In genomic region chr18:75926811-75927210, GRCh38 we compare ENCODE assay signal across 22 cellular contexts.
A peak's percentile ranks its signal among the peaks of the same experiment; 100 is the strongest.
DNase-seq lines count a peak whose midpoint lies in the region; FAIRE-seq and TF ChIP-seq lines count a peak whose summit lies in the region.
"Had no signal": no experiment of that assay in that cellular context is flagged by ENCODE, and none has a peak within 500 bp of the region (broad histone marks: within the 10 kb centered on the region; RNA-seq: fewer than 3 reads in every experiment).

No MANE protein-coding gene starts in this region.

- no peak overlapping the region for H3K27ac Mint-ChIP-seq in activated T-cell treated with anti-CD3 and anti-CD28 coated beads, Interleukin-2, amount 50 U/mL, for 24 hours
- H3K27ac Mint-ChIP-seq in activated naive CD4-positive, alpha-beta T cell treated with anti-CD3 and anti-CD28 coated beads, Interleukin-2, amount 10 ng/mL, durations not matched to agents 7 days and 5 days = no peak overlapping the region
- H3K27ac Mint-ChIP-seq: B cell; CD4-positive, CD25-positive, alpha-beta regulatory T cell had no signal

- H3K4me3 ChIP-seq in bronchial epithelial cell (ENCODE audit: low read depth, low read length) (no peak overlapping the region), skeletal muscle cell (ENCODE audit: low read depth, low read length) (no peak overlapping the region)

- DNase-seq in HT1080 (ENCODE audit: low read depth) = peak; percentile 65
- DNase-seq in RPMI7951 (ENCODE audit: low read depth) = peak; percentile 7
- peak; percentile 75 for DNase-seq in bronchial epithelial cell (ENCODE audit: low read depth)
- peak; percentile 5 for DNase-seq in skeletal muscle cell (ENCODE audit: low read depth)
- no peak for DNase-seq in activated T-cell treated with anti-CD3 and anti-CD28 coated beads, Interleukin-2, amount 50 U/mL, for 24 hours
- DNase-seq in ureter (ENCODE audit: low spot score) = no peak
- DNase-seq in activated CD4-positive, alpha-beta T cell treated with anti-CD3 and anti-CD28 coated beads, Interleukin-2, amount 50 U/mL, for 4 hours = no peak
- no peak for DNase-seq in activated naive CD4-positive, alpha-beta T cell treated with anti-CD3 and anti-CD28 coated beads, Interleukin-2, amount 10 ng/mL, durations not matched to agents 7 days and 5 days
- DNase-seq: Caco-2; CD4-positive, CD25-positive, alpha-beta regulatory T cell; GDM1; KBM-7; NCI-H1048; NCI-H1436 treated with DMSO at 0.1 percent for 48 hours; NCI-H2029 treated with DMSO at 0.1 percent for 48 hours; NCI-H2171; NCI-H526; SHP77 treated with DMSO at 0.1 percent for 48 hours; SK-N-SH had no signal

- H3K4me3 Mint-ChIP-seq in activated T-cell treated with anti-CD3 and anti-CD28 coated beads, Interleukin-2, amount 50 U/mL, for 24 hours = no peak overlapping the region
- H3K4me3 Mint-ChIP-seq in activated naive CD4-positive, alpha-beta T cell treated with anti-CD3 and anti-CD28 coated beads, Interleukin-2, amount 10 ng/mL, durations not matched to agents 7 days and 5 days = no peak overlapping the region
- H3K4me3 Mint-ChIP-seq: B cell; CD4-positive, CD25-positive, alpha-beta regulatory T cell had no signal

- TF ChIP-seq CTCF in bronchial epithelial cell (IDR thresholded peaks at IDR 0.05; ENCODE audit: insufficient read depth, low read length, severe bottlenecking) = no peak

- no peaks in the 10 kb centered on the region for H3K4me1 Mint-ChIP-seq in activated T-cell treated with anti-CD3 and anti-CD28 coated beads, Interleukin-2, amount 50 U/mL, for 24 hours (ENCODE audit: low read depth)
- no peaks in the 10 kb centered on the region for H3K4me1 Mint-ChIP-seq in activated naive CD4-positive, alpha-beta T cell treated with anti-CD3 and anti-CD28 coated beads, Interleukin-2, amount 10 ng/mL, durations not matched to agents 7 days and 5 days
- H3K4me1 Mint-ChIP-seq: B cell; CD4-positive, CD25-positive, alpha-beta regulatory T cell had no signal

- no peak for FAIRE-seq in bronchial epithelial cell (lab: Jason Lieb, UNC)
- FAIRE-seq: H54, HepG2 had no signal

- CTCF ChIA-PET in activated naive CD4-positive, alpha-beta T cell treated with anti-CD3 and anti-CD28 coated beads, Interleukin-2, amount 10 ng/mL, durations not matched to agents 7 days and 5 days (lab: Charles Lee) = no interaction called here

- H3K27me3 ChIP-seq in bronchial epithelial cell (ENCODE audit: control insufficient read depth, insufficient read depth, low read length) = no peaks in the 10 kb centered on the region

- H3K27me3 Mint-ChIP-seq in activated T-cell treated with anti-CD3 and anti-CD28 coated beads, Interleukin-2, amount 50 U/mL, for 24 hours = no peaks in the 10 kb centered on the region
- no peaks in the 10 kb centered on the region for H3K27me3 Mint-ChIP-seq in activated naive CD4-positive, alpha-beta T cell treated with anti-CD3 and anti-CD28 coated beads, Interleukin-2, amount 10 ng/mL, durations not matched to agents 7 days and 5 days
- H3K27me3 Mint-ChIP-seq: B cell; CD4-positive, CD25-positive, alpha-beta regulatory T cell had no signal

- no peaks in the 10 kb centered on the region for H3K36me3 ChIP-seq in bronchial epithelial cell (ENCODE audit: control insufficient read depth, insufficient read depth, low read length)

- no peaks in the 10 kb centered on the region for H3K36me3 Mint-ChIP-seq in activated T-cell treated with anti-CD3 and anti-CD28 coated beads, Interleukin-2, amount 50 U/mL, for 24 hours (ENCODE audit: low read depth)
- no peaks in the 10 kb centered on the region for H3K36me3 Mint-ChIP-seq in activated naive CD4-positive, alpha-beta T cell treated with anti-CD3 and anti-CD28 coated beads, Interleukin-2, amount 10 ng/mL, durations not matched to agents 7 days and 5 days
- H3K36me3 Mint-ChIP-seq: CD4-positive, CD25-positive, alpha-beta regulatory T cell had no signal

- H3K9me3 Mint-ChIP-seq in activated T-cell treated with anti-CD3 and anti-CD28 coated beads, Interleukin-2, amount 50 U/mL, for 24 hours = no peaks in the 10 kb centered on the region
- H3K9me3 Mint-ChIP-seq in activated naive CD4-positive, alpha-beta T cell treated with anti-CD3 and anti-CD28 coated beads, Interleukin-2, amount 10 ng/mL, durations not matched to agents 7 days and 5 days = no peaks in the 10 kb centered on the region

Comparison
In these comparisons a context has a peak if more than half of its experiments do, and no peak if none do; other contexts are left out.
1. DNase-seq: peak in HT1080 (single experiment), RPMI7951 (single experiment), bronchial epithelial cell (single experiment) and skeletal muscle cell (single experiment); none in activated T-cell treated with anti-CD3 and anti-CD28 coated beads, Interleukin-2, amount 50 U/mL, for 24 hours (single experiment), ureter (single experiment), activated CD4-positive, alpha-beta T cell treated with anti-CD3 and anti-CD28 coated beads, Interleukin-2, amount 50 U/mL, for 4 hours (0 of 2) and activated naive CD4-positive, alpha-beta T cell treated with anti-CD3 and anti-CD28 coated beads, Interleukin-2, amount 10 ng/mL, durations not matched to agents 7 days and 5 days (single experiment).